In the genomic region with DNA sequence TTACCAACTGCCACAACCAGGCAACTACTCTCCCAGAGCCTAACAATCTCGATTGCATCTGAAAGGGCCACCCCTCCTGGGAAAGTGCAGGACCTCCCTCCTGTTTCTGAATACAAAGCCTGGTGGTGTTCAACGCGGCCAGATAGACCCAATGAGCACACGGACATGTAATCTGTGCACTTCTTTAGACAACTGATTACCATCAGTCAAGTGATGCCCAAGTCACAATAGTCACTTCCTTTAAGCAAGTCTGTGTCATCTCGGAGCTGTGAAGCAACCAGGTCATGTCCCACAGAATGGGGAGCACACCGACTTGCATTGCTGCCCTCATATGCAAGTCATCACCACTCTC, we compare ENCODE assay signal across 9 cellular contexts. TPM values are rescaled to one million over a fixed set of nuclear protein-coding genes. Genes with fewer than 3 reads are reported as not detected.
A peak's percentile ranks its signal among the peaks of the same experiment; 100 is the strongest.
DNase-seq lines count a peak whose midpoint lies in the region; ATAC-seq, FAIRE-seq and TF ChIP-seq lines count a peak whose summit lies in the region.
"Had no signal": no experiment of that assay in that cellular context is flagged by ENCODE, and none has a peak within 500 bp of the region (broad histone marks: within the 10 kb centered on the region; RNA-seq: fewer than 3 reads in every experiment).

No MANE protein-coding gene starts in this region.

- H3K4me2 ChIP-seq in neural progenitor cell = peak overlapping the region; percentile 89

- no peak for TF ChIP-seq CTCF in GM12864 (IDR thresholded peaks at IDR 0.05; ENCODE audit: low read depth, low read length, missing control alignments)
- no peak for TF ChIP-seq CTCF in neural progenitor cell (IDR thresholded peaks at IDR 0.05)

- no peak for FAIRE-seq in frontal cortex (lab: Jason Lieb, UNC)
- FAIRE-seq: TTC549 had no signal

- H3K9me3 Mint-ChIP-seq in activated CD8-positive, alpha-beta T cell treated with anti-CD3 and anti-CD28 coated beads, Interleukin-2, amount 10 ng/mL, durations not matched to agents 7 days and 5 days (ENCODE audit: insufficient read depth) = no peaks in the 10 kb centered on the region
- no peaks in the 10 kb centered on the region for H3K9me3 Mint-ChIP-seq in neural progenitor cell

- H3K9me3 ChIP-seq in neural progenitor cell (ENCODE audit: low read depth) = no peaks in the 10 kb centered on the region

- H3K4me3 ChIP-seq in GM12864 (ENCODE audit: low read depth, low read length) (peak overlapping the region; percentile 57), neural progenitor cell (peak overlapping the region; percentile 88)

- H2AFZ ChIP-seq in neural progenitor cell (replicated peaks) = peak overlapping the region; percentile 40

- DNase-seq in AG08395 (ENCODE audit: low spot score) (peak; percentile 44), GM12864 (ENCODE audit: low read depth) (peak; percentile 55), NCI-H1092 treated with DMSO at 0.1 percent for 48 hours (lab: John Stamatoyannopoulos, UW) (peak; percentile 74), frontal cortex (ENCODE audit: low spot score in 2 of 2) (peak; percentile 22 to 30), neural progenitor cell (ENCODE audit: low spot score) (peak; percentile 62), amniotic stem cell (lab: John Stamatoyannopoulos, UW) (no peak)
- DNase-seq in activated CD8-positive, alpha-beta T cell treated with anti-CD3 and anti-CD28 coated beads, Interleukin-2, amount 10 ng/mL, durations not matched to agents 7 days and 5 days = peak; percentile 73

- H3K4me1 Mint-ChIP-seq in activated CD8-positive, alpha-beta T cell treated with anti-CD3 and anti-CD28 coated beads, Interleukin-2, amount 10 ng/mL, durations not matched to agents 7 days and 5 days (ENCODE audit: low read depth) = peaks cover 21% of the 10 kb centered on the region
- H3K4me1 Mint-ChIP-seq in neural progenitor cell = peaks cover 28% of the 10 kb centered on the region

- no peaks in the 10 kb centered on the region for H3K27me3 ChIP-seq in neural progenitor cell

- peaks cover 24% of the 10 kb centered on the region for H4K20me1 ChIP-seq in neural progenitor cell (ENCODE audit: low read depth)

- CTCF ChIA-PET in activated CD8-positive, alpha-beta T cell treated with anti-CD3 and anti-CD28 coated beads, Interleukin-2, amount 10 ng/mL, durations not matched to agents 7 days and 5 days (lab: Charles Lee) = no interaction called here

- peak overlapping the region; percentile 95 for H3K4me3 Mint-ChIP-seq in activated CD8-positive, alpha-beta T cell treated with anti-CD3 and anti-CD28 coated beads, Interleukin-2, amount 10 ng/mL, durations not matched to agents 7 days and 5 days
- peak overlapping the region; percentile 99 for H3K4me3 Mint-ChIP-seq in neural progenitor cell

- H3K36me3 ChIP-seq in neural progenitor cell = no peaks in the 10 kb centered on the region

- H3F3A ChIP-seq in neural progenitor cell (ENCODE audit: low read depth) = peaks cover 29% of the 10 kb centered on the region

- H3K36me3 Mint-ChIP-seq in activated CD8-positive, alpha-beta T cell treated with anti-CD3 and anti-CD28 coated beads, Interleukin-2, amount 10 ng/mL, durations not matched to agents 7 days and 5 days (ENCODE audit: low read depth) = no peaks in the 10 kb centered on the region
- peaks cover 6% of the 10 kb centered on the region for H3K36me3 Mint-ChIP-seq in neural progenitor cell

- H3K79me2 ChIP-seq in neural progenitor cell (ENCODE audit: low read depth) = peaks cover 54% of the 10 kb centered on the region

- peak overlapping the region; percentile 99 for H3K27ac Mint-ChIP-seq in activated CD8-positive, alpha-beta T cell treated with anti-CD3 and anti-CD28 coated beads, Interleukin-2, amount 10 ng/mL, durations not matched to agents 7 days and 5 days
- H3K27ac Mint-ChIP-seq in neural progenitor cell = peak overlapping the region; percentile 72

- peak; percentile 33 for ATAC-seq in HG02678 (IDR thresholded peaks at IDR 0.05; ENCODE audit: unreplicated experiment)
- peak; percentile 32 for ATAC-seq in activated CD8-positive, alpha-beta T cell treated with anti-CD3 and anti-CD28 coated beads, Interleukin-2, amount 10 ng/mL, durations not matched to agents 7 days and 5 days

- H3K4me1 ChIP-seq in neural progenitor cell = peaks cover 16% of the 10 kb centered on the region

- peak overlapping the region; percentile 91 for H3K27ac ChIP-seq in neural progenitor cell

- H3K9ac ChIP-seq in neural progenitor cell = peak overlapping the region; percentile 60

- peaks cover 2% of the 10 kb centered on the region for H3K27me3 Mint-ChIP-seq in activated CD8-positive, alpha-beta T cell treated with anti-CD3 and anti-CD28 coated beads, Interleukin-2, amount 10 ng/mL, durations not matched to agents 7 days and 5 days (ENCODE audit: low read depth)
- peaks cover 3% of the 10 kb centered on the region for H3K27me3 Mint-ChIP-seq in neural progenitor cell (ENCODE audit: insufficient read depth, low read depth)

- POLR2A ChIA-PET in activated CD8-positive, alpha-beta T cell treated with anti-CD3 and anti-CD28 coated beads, Interleukin-2, amount 10 ng/mL, durations not matched to agents 7 days and 5 days (lab: Charles Lee) = interaction anchor here (1.0 to 1.6 kb wide), 3 partner anchors 50 to 625 kb away, joined by 3 to 4 read pairs (median 4); no protein-coding TSS in a partner anchor

RNA-seq across cellular contexts. Expression of a gene that starts 0.7 kb away (rescaled TPM):
- total RNA-seq in activated CD8-positive, alpha-beta T cell treated with anti-CD3 and anti-CD28 coated beads, Interleukin-2, amount 10 ng/mL, durations not matched to agents 7 days and 5 days = 10 to 100 TPM in 1 of 2 experiments, 1 to 10 TPM in 1; 7.5 to 10.2 TPM
- total RNA-seq in frontal cortex (53.0 TPM), neural progenitor cell (ENCODE audit: low replicate concordance) (64.2 and 107 TPM in 2 replicates)

RNA-seq across cellular contexts. Expression of a gene that starts 42.9 kb away (rescaled TPM):
- total RNA-seq in activated CD8-positive, alpha-beta T cell treated with anti-CD3 and anti-CD28 coated beads, Interleukin-2, amount 10 ng/mL, durations not matched to agents 7 days and 5 days = 1 to 10 TPM; 2.5 to 2.8 TPM
- 2.9 TPM for total RNA-seq in frontal cortex
- 14.0 and 15.3 TPM in 2 replicates for total RNA-seq in neural progenitor cell (ENCODE audit: low replicate concordance)

RNA-seq across cellular contexts. Expression of a gene that starts 48.5 kb away (rescaled TPM):
- total RNA-seq in activated CD8-positive, alpha-beta T cell treated with anti-CD3 and anti-CD28 coated beads, Interleukin-2, amount 10 ng/mL, durations not matched to agents 7 days and 5 days = not detected
- total RNA-seq in frontal cortex (not detected), neural progenitor cell (ENCODE audit: low replicate concordance) (not detected in 2 replicates)
